In the genomic region with DNA sequence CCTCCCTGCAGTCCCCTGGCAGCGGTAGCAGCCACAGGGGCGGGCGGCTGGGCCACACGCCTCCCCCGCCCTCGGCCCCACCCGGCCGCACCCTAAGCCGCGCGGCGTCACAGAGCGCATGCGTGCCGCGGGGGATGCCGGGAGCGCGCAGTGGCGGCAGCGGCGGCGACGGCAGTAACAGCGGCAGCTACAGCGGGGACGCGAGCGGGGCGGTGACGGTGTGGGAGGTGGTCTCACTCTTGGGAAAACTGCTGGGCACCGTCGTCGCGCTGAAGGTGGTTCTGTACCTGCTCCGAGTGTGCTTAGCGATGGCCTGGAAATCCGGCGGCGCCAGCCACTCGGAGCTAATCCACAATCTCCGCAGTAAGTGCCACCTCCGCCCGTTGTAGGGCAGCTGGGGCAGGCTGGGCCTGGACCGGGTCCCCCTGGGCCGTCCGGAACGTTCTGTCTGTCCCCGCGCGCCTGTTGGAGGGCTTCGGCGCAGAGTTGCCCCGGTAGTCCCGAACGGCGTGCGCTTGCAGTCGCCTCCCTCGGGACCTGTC, we compare ENCODE assay signal across 8 cellular contexts. TPM values are rescaled to one million over a fixed set of nuclear protein-coding genes. Genes with fewer than 3 reads are reported as not detected.
DNase-seq lines count a peak whose midpoint lies in the region; ATAC-seq and TF ChIP-seq lines count a peak whose summit lies in the region.

TSS of gene PCMT1 (plus strand) at position 148 of the 542 bp plus-strand sequence. CDS start at position 309, 161 bp downstream.

- no peak for TF ChIP-seq CTCF in vagina (IDR thresholded peaks at IDR 0.05)

- DNase-seq in NCI-H1694 (lab: John Stamatoyannopoulos, UW) (peak; percentile 65), anterior cingulate cortex (lab: John Stamatoyannopoulos, UW) (peak in 57 of 58 donors; percentile 25 to 91 (median 83)), right cardiac atrium (peak; percentile 94 to 97 (median 97)), putamen (ENCODE audit: low spot score) (peak; percentile 91), vagina (ENCODE audit: extremely low spot score in 2 of 2) (peak; percentile 88 to 97)

- H3K27ac ChIP-seq in right cardiac atrium (ENCODE audit: low read length) (peak within 1 kb of the TSS; percentile 96), vagina (peak within 1 kb of the TSS; percentile 87)

- intact Hi-C loops in T-helper 2 cell treated with Interferon-gamma antibody and Interleukin-4, amounts not matched to agents 100 ng/mL and 5 ng/mL, for 36 hours (cut with micrococcal nuclease) = loop anchor here (1.0 to 5.0 kb wide), 3 partner anchors 101 to 432 kb away; partner anchors contain the start of genes KATNA1, PPIL4 and TAB2
- intact Hi-C loops in right cardiac atrium (cut with DNase I) = no loop called here
- intact Hi-C loops in vagina (cut with DNase I) = no loop called here

- WGBS in right cardiac atrium = under 1% methylated on average over 60 of the region's 60 CpGs

- H3K9me3 ChIP-seq in right cardiac atrium (ENCODE audit: control insufficient read depth, low read length) = no peaks in the 10 kb centered on the region
- no peaks in the 10 kb centered on the region for H3K9me3 ChIP-seq in vagina

- no peaks in the 10 kb centered on the region for H3K36me3 ChIP-seq in vagina

- ATAC-seq in GM18502 (IDR thresholded peaks at IDR 0.05; ENCODE audit: poor library complexity, unreplicated experiment) (peak; percentile 86), HG02885 (IDR thresholded peaks at IDR 0.05; ENCODE audit: poor library complexity, unreplicated experiment) (peak; percentile 87), right cardiac atrium (peak; percentile 99)

- H3K27me3 ChIP-seq in right cardiac atrium (ENCODE audit: control insufficient read depth, insufficient read depth) (no peaks in the 10 kb centered on the region), vagina (no peaks in the 10 kb centered on the region)

- TF ChIP-seq POLR2A in vagina (IDR thresholded peaks at IDR 0.05) = peak in 1 of 2 donors; percentile 48

- H3K4me1 ChIP-seq in right cardiac atrium (ENCODE audit: control insufficient read depth, insufficient read depth, low read length) (no peaks in the 10 kb centered on the region), vagina (peaks cover 42% of the 10 kb centered on the region)

- H3K4me3 ChIP-seq in right cardiac atrium (ENCODE audit: low read length) (peak within 1 kb of the TSS; percentile 91), vagina (peak within 1 kb of the TSS; percentile 84 to 88)

RNA-seq across cellular contexts. Expression of gene PCMT1, which starts in this region (rescaled TPM):
- 88.0 and 89.8 TPM in 2 replicates for total RNA-seq in T-helper 2 cell treated with Interferon-gamma antibody and Interleukin-4, amounts not matched to agents 100 ng/mL and 5 ng/mL, for 36 hours
- total RNA-seq in right cardiac atrium (100 to 1,000 TPM; 107 to 114 (median 111) TPM), vagina (105 TPM)
- polyA plus RNA-seq in right cardiac atrium = 96.4 TPM

Comparison
In these comparisons a context has a peak if more than half of its experiments do, and no peak if none do; other contexts are left out.
1. Peak in every context shown above with its lines: DNase-seq, ATAC-seq, H3K4me3 ChIP-seq and H3K27ac ChIP-seq.